In genomic region chr6:75283907-75284284, GRCh38 we compare ENCODE assay signal across 8 cellular contexts. TPM values are rescaled to one million over a fixed set of nuclear protein-coding genes. Genes with fewer than 3 reads are reported as not detected.
DNase-seq lines count a peak whose midpoint lies in the region; ATAC-seq and TF ChIP-seq lines count a peak whose summit lies in the region.

No MANE protein-coding gene starts in this region.

- no peaks in the 10 kb centered on the region for H3K9me3 Mint-ChIP-seq in naive thymus-derived CD8-positive, alpha-beta T cell
- H3K9me3 Mint-ChIP-seq in nephron progenitor cell, result no peaks in the 10 kb centered on the region
- H3K9me3 Mint-ChIP-seq in natural killer cell, result no peaks in the 10 kb centered on the region

- peaks cover 0 to 3% (median 0%) of the 10 kb centered on the region in 3 donors for H3K36me3 Mint-ChIP-seq in naive thymus-derived CD8-positive, alpha-beta T cell
- H3K36me3 Mint-ChIP-seq in nephron progenitor cell (ENCODE audit: low read depth) (peaks cover 4% of the 10 kb centered on the region), natural killer cell (no peaks in the 10 kb centered on the region)

- H3K4me1 Mint-ChIP-seq in naive thymus-derived CD8-positive, alpha-beta T cell, result peaks cover 16 to 52% (median 32%) of the 10 kb centered on the region in 4 donors
- H3K4me1 Mint-ChIP-seq in nephron progenitor cell (peaks cover 28% of the 10 kb centered on the region), natural killer cell (peaks cover 28 to 29% of the 10 kb centered on the region in 2 donors)

- no peak for ATAC-seq in naive thymus-derived CD8-positive, alpha-beta T cell
- ATAC-seq in natural killer cell, result no peak

- H3K27ac Mint-ChIP-seq in naive thymus-derived CD8-positive, alpha-beta T cell, result no peak overlapping the region
- no peak overlapping the region for H3K27ac Mint-ChIP-seq in nephron progenitor cell
- no peak overlapping the region for H3K27ac Mint-ChIP-seq in natural killer cell

- DNase-seq in CD1c-positive myeloid dendritic cell (ENCODE audit: extremely low spot score) (peak; percentile 36), coronary artery (ENCODE audit: low spot score) (no peak), NCI-H345 treated with DMSO at 0.1 percent for 48 hours (lab: John Stamatoyannopoulos, UW; ENCODE audit: unreplicated experiment) (no peak), nephron progenitor cell (no peak), natural killer cell (no peak), KG1 (lab: John Stamatoyannopoulos, UW) (no peak)
- DNase-seq in naive thymus-derived CD8-positive, alpha-beta T cell, result peak in 8 of 10 donors; percentile 3 to 38 (median 20)

- peak overlapping the region; percentile 73 for H3K27ac ChIP-seq in KOPT-K1 (ENCODE audit: low read depth, low read length, poor library complexity, severe bottlenecking)
- peak overlapping the region; percentile 91 for H3K27ac ChIP-seq in coronary artery

- TF ChIP-seq CTCF in coronary artery (IDR thresholded peaks at IDR 0.05) (no peak), nephron progenitor cell (IDR thresholded peaks at IDR 0.05) (no peak), natural killer cell (IDR thresholded peaks at IDR 0.05) (no peak)

- H3K27me3 Mint-ChIP-seq in naive thymus-derived CD8-positive, alpha-beta T cell, result no peaks in the 10 kb centered on the region
- H3K27me3 Mint-ChIP-seq in nephron progenitor cell (ENCODE audit: low read depth, poor library complexity), result no peaks in the 10 kb centered on the region
- H3K27me3 Mint-ChIP-seq in natural killer cell (ENCODE audit: low read depth in 2 of 2), result no peaks in the 10 kb centered on the region

- peaks cover 6% of the 10 kb centered on the region; the same call in 1 of the 2 replicates for H3K36me3 ChIP-seq in KOPT-K1 (ENCODE audit: insufficient read depth, low read length)

- no peak overlapping the region for H3K4me3 Mint-ChIP-seq in naive thymus-derived CD8-positive, alpha-beta T cell
- H3K4me3 Mint-ChIP-seq in nephron progenitor cell (no peak overlapping the region), natural killer cell (no peak overlapping the region)

- no peaks in the 10 kb centered on the region for H3K9me3 ChIP-seq in KOPT-K1 (ENCODE audit: insufficient read depth, low read length, poor library complexity, severe bottlenecking)

- H3K4me3 ChIP-seq in coronary artery, result peak overlapping the region; percentile 89

- intact Hi-C loops in natural killer cell (cut with micrococcal nuclease), result loop anchor here (1.0 to 2.0 kb wide), 4 partner anchors 15 to 1629 kb away; partner anchors contain the start of gene COX7A2

- POLR2A ChIA-PET in naive thymus-derived CD8-positive, alpha-beta T cell (lab: Charles Lee), result interaction anchor here (0.6 to 3.2 kb wide), 7 partner anchors 11 to 1533 kb away, joined by 3 to 30 read pairs (median 5); partner anchors contain the start of genes COX7A2 and SENP6

RNA-seq across cellular contexts. Expression of gene TMEM30A, which starts 0.7 kb away (rescaled TPM):
- total RNA-seq in naive thymus-derived CD8-positive, alpha-beta T cell, result 10 to 100 TPM; 67.2 to 68.3 TPM
- 10 to 100 TPM; 36.8 to 50.9 (median 37.8) TPM for polyA plus RNA-seq in naive thymus-derived CD8-positive, alpha-beta T cell
- 10 to 100 TPM; 43.8 to 72.0 (median 60.7) TPM for total RNA-seq in natural killer cell

RNA-seq across cellular contexts. Expression of gene COX7A2, which starts 40.3 kb away (rescaled TPM):
- total RNA-seq in naive thymus-derived CD8-positive, alpha-beta T cell, result 100 to 1,000 TPM; 198 to 213 TPM
- 1,000 to 10,000 TPM in 1 of 3 donors, 100 to 1,000 TPM in 2; 788 to 1,025 (median 870) TPM for polyA plus RNA-seq in naive thymus-derived CD8-positive, alpha-beta T cell
- total RNA-seq in natural killer cell, result 100 to 1,000 TPM; 161 to 215 (median 166) TPM

Comparison
In these comparisons a context has a peak if more than half of its experiments do, and no peak if none do; other contexts are left out.
1. DNase-seq: peak in CD1c-positive myeloid dendritic cell (single experiment) and naive thymus-derived CD8-positive, alpha-beta T cell (8 of 10); none in coronary artery (single experiment), NCI-H345 treated with DMSO at 0.1 percent for 48 hours (single experiment), nephron progenitor cell (single experiment), natural killer cell (single experiment) and KG1 (single experiment).